8 cellular contexts compared by ENCODE assay signal in the genomic region with DNA sequence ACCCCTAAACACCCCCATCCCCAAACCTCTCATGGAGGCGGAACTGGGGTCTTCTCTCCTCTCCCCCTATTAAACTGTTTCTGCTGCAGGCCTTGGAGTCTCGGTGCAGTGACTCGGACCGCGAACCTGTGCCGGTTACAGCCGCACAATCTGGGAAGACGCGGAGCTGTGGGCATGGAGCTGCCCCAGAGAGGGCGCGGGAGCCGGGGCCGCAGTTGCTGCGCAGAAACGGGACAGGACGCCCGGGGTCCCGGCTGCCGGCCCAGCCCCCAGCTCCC. TPM values are rescaled to one million over a fixed set of nuclear protein-coding genes. Genes with fewer than 3 reads are reported as not detected.
DNase-seq lines count a peak whose midpoint lies in the region; ATAC-seq and TF ChIP-seq lines count a peak whose summit lies in the region.

No MANE protein-coding gene starts in this region.

- peak overlapping the region; percentile 94 for H3K4me3 Mint-ChIP-seq in activated T-helper 17 cell treated with anti-CD3 and anti-CD28 coated beads, Interleukin-2, amount 50 U/mL, for 72 hours
- peak overlapping the region; percentile 93 for H3K4me3 Mint-ChIP-seq in progenitor cell of endocrine pancreas (ENCODE audit: low read depth)

- peaks cover 0 to 19% (median 11%) of the 10 kb centered on the region in 12 donors for H3K4me1 ChIP-seq in heart left ventricle

- no peak overlapping the region for H3K27ac Mint-ChIP-seq in activated T-helper 17 cell treated with anti-CD3 and anti-CD28 coated beads, Interleukin-2, amount 50 U/mL, for 72 hours
- H3K27ac Mint-ChIP-seq in progenitor cell of endocrine pancreas = peak overlapping the region; percentile 98

- no peaks in the 10 kb centered on the region for H3K27me3 ChIP-seq in heart left ventricle

- H3K27ac ChIP-seq in heart left ventricle = peak overlapping the region; percentile 77 to 97 (median 90)

- H3K27me3 Mint-ChIP-seq in activated T-helper 17 cell treated with anti-CD3 and anti-CD28 coated beads, Interleukin-2, amount 50 U/mL, for 72 hours = no peaks in the 10 kb centered on the region
- H3K27me3 Mint-ChIP-seq in progenitor cell of endocrine pancreas = no peaks in the 10 kb centered on the region

- intact Hi-C loops in heart left ventricle (cut with DNase I) = loop anchor here in 5 of 10 donors (1.0 to 10.0 kb wide), 7 partner anchors 32 to 170 kb away; a partner anchor contains a TSS

- no peaks in the 10 kb centered on the region for H3K9me3 ChIP-seq in heart left ventricle

- H3K9me3 Mint-ChIP-seq in activated T-helper 17 cell treated with anti-CD3 and anti-CD28 coated beads, Interleukin-2, amount 50 U/mL, for 72 hours = no peaks in the 10 kb centered on the region
- H3K9me3 Mint-ChIP-seq in progenitor cell of endocrine pancreas (ENCODE audit: low read depth) = peaks cover 15% of the 10 kb centered on the region

- H3K36me3 ChIP-seq in heart left ventricle = no peaks in the 10 kb centered on the region

- no peak for TF ChIP-seq CTCF in heart left ventricle (IDR thresholded peaks at IDR 0.05)
- no peak for TF ChIP-seq CTCF in progenitor cell of endocrine pancreas (IDR thresholded peaks at IDR 0.05; ENCODE audit: unreplicated experiment)

- no peak for TF ChIP-seq POLR2A in heart left ventricle (IDR thresholded peaks at IDR 0.05)

- 0 to 1% (median 1%) methylated on average over 19 of the region's 19 CpGs for WGBS in heart left ventricle, 4 donors

- ATAC-seq in HG02885 (IDR thresholded peaks at IDR 0.05; ENCODE audit: poor library complexity, unreplicated experiment) = peak; percentile 9
- ATAC-seq in activated T-helper 17 cell treated with anti-CD3 and anti-CD28 coated beads, Interleukin-2, amount 50 U/mL, for 72 hours (replicated peaks) = peak; percentile 34
- ATAC-seq in heart left ventricle = peak in 3 of 4 donors; percentile 0 to 63 (median 49)
- ATAC-seq in GM18498 (IDR thresholded peaks at IDR 0.05; ENCODE audit: unreplicated experiment) = no peak

- H3K4me3 ChIP-seq in heart left ventricle = peak overlapping the region; percentile 66 to 99 (median 94)

- H3K36me3 Mint-ChIP-seq in activated T-helper 17 cell treated with anti-CD3 and anti-CD28 coated beads, Interleukin-2, amount 50 U/mL, for 72 hours (ENCODE audit: low read depth) = no peaks in the 10 kb centered on the region
- peaks cover 15% of the 10 kb centered on the region for H3K36me3 Mint-ChIP-seq in progenitor cell of endocrine pancreas (ENCODE audit: insufficient read depth)

- peaks cover 8% of the 10 kb centered on the region for H3K4me1 Mint-ChIP-seq in activated T-helper 17 cell treated with anti-CD3 and anti-CD28 coated beads, Interleukin-2, amount 50 U/mL, for 72 hours
- H3K4me1 Mint-ChIP-seq in progenitor cell of endocrine pancreas (ENCODE audit: low read depth) = peaks cover 11% of the 10 kb centered on the region

- DNase-seq in EL (peak; percentile 35), heart left ventricle (peak in 2 of 5 donors; percentile 36 to 39), progenitor cell of endocrine pancreas (ENCODE audit: low spot score, unreplicated experiment) (no peak), NCI-H2196 (lab: John Stamatoyannopoulos, UW; ENCODE audit: unreplicated experiment) (no peak), NCI-H2081 treated with DMSO at 0.1 percent for 48 hours (lab: John Stamatoyannopoulos, UW) (no peak)

RNA-seq across cellular contexts. Expression of a gene that starts 0.5 kb away (rescaled TPM):
- under 1 TPM; 0.56 to 0.61 TPM for total RNA-seq in activated T-helper 17 cell treated with anti-CD3 and anti-CD28 coated beads, Interleukin-2, amount 50 U/mL, for 72 hours
- total RNA-seq in heart left ventricle = 1 to 10 TPM; 1.1 to 4.3 (median 3.6) TPM
- under 1 TPM; 0.80 to 0.91 TPM for polyA plus RNA-seq in heart left ventricle
- 4.1 and 5.4 TPM in 2 replicates for total RNA-seq in progenitor cell of endocrine pancreas

RNA-seq across cellular contexts. Expression of a gene that starts 31.6 kb away (rescaled TPM):
- total RNA-seq in activated T-helper 17 cell treated with anti-CD3 and anti-CD28 coated beads, Interleukin-2, amount 50 U/mL, for 72 hours = 10 to 100 TPM in 1 of 2 donors, 1 to 10 TPM in 1; 1.4 to 11.1 TPM
- 1 to 10 TPM; 1.5 to 6.9 (median 3.8) TPM for total RNA-seq in heart left ventricle
- 1 to 10 TPM; 1.9 to 2.8 TPM for polyA plus RNA-seq in heart left ventricle
- 1.6 and 2.0 TPM in 2 replicates for total RNA-seq in progenitor cell of endocrine pancreas

RNA-seq across cellular contexts. Expression of a gene that starts 36.0 kb away (rescaled TPM):
- 1 to 10 TPM; 2.4 to 4.0 TPM for total RNA-seq in activated T-helper 17 cell treated with anti-CD3 and anti-CD28 coated beads, Interleukin-2, amount 50 U/mL, for 72 hours
- total RNA-seq in heart left ventricle (1 to 10 TPM; 1.5 to 3.9 (median 2.1) TPM), progenitor cell of endocrine pancreas (8.5 and 9.0 TPM in 2 replicates)
- polyA plus RNA-seq in heart left ventricle = 1 to 10 TPM; 1.8 to 2.2 TPM
